In the genomic region with DNA sequence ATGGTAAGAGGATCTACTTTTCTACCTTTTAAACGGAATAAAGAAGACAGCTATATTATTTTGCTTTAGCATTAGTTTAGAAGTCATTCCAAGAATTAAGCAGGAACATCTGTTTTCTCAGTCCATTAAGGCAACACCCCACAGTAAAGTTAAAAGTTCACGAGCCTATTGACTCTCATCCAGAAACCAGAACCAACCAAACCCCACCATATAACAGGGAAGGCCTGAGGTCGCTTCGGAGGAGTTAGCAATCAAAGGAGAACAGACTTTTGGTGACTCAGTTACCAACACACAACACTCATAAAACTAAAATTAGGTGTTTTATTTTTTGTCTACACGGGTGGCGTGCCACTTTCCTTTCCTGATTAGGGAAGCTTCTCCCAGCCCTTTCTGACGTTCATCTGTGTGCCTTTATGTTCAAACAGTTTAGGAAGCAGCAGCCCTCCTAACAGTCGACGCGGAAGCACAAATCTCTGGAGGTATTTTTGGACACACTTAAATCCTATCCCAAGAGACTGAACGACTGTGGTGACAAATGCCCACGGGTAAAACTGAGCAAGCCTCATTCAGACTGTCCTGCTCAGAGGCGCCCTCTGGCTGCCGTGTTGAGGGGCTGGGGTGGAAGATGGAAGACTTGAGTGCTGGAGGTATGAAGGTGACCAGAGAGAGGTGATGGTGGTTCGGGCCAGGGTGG, we compare ENCODE assay signal across 8 cellular contexts. TPM values are rescaled to one million over a fixed set of nuclear protein-coding genes. Genes with fewer than 3 reads are reported as not detected.
DNase-seq lines count a peak whose midpoint lies in the region; ATAC-seq, FAIRE-seq and TF ChIP-seq lines count a peak whose summit lies in the region.

No MANE protein-coding gene starts in this region.

- no peaks in the 10 kb centered on the region for H3K36me3 Mint-ChIP-seq in activated B cell treated with CpG ODN at 0.5 μM for 24 hours (ENCODE audit: low read depth)

- H3K4me3 ChIP-seq in bronchial epithelial cell (ENCODE audit: low read depth, low read length), result no peak overlapping the region

- DNase-seq in GM03348 (ENCODE audit: low spot score), result peak; percentile 79
- DNase-seq in NCI-H1105 (lab: John Stamatoyannopoulos, UW), result peak; percentile 38
- DNase-seq in activated B cell treated with CpG ODN at 0.5 μM for 24 hours, result peak; percentile 54
- peak; percentile 46 for DNase-seq in bronchial epithelial cell (ENCODE audit: low read depth)
- peak; percentile 63 to 81 for DNase-seq in left colon
- DNase-seq in stimulated activated CD4-positive, alpha-beta T cell treated with anti-CD3 and anti-CD28 coated beads, Interleukin-4, amount 100 ng/mL, for 48 hours (ENCODE audit: low read depth in 2 of 2), result peak; percentile 66 to 72

- ATAC-seq in activated B cell treated with CpG ODN at 0.5 μM for 24 hours (ENCODE audit: low read depth) (peak; percentile 87), left colon (peak; percentile 75), GM21381 (IDR thresholded peaks at IDR 0.05; ENCODE audit: unreplicated experiment) (no peak), GM18517 (IDR thresholded peaks at IDR 0.05; ENCODE audit: unreplicated experiment) (no peak)

- peak; percentile 56 for TF ChIP-seq CTCF in activated B cell treated with CpG ODN at 0.5 μM for 24 hours (IDR thresholded peaks at IDR 0.05)
- peak; percentile 86 for TF ChIP-seq CTCF in bronchial epithelial cell (IDR thresholded peaks at IDR 0.05; ENCODE audit: insufficient read depth, low read length, severe bottlenecking)

- no peaks in the 10 kb centered on the region for H3K36me3 ChIP-seq in bronchial epithelial cell (ENCODE audit: control insufficient read depth, insufficient read depth, low read length)

- H3K9me3 Mint-ChIP-seq in activated B cell treated with CpG ODN at 0.5 μM for 24 hours, result no peaks in the 10 kb centered on the region

- POLR2A ChIA-PET in activated B cell treated with CpG ODN at 0.5 μM for 24 hours (lab: Charles Lee), result no interaction called here

- H3K27me3 Mint-ChIP-seq in activated B cell treated with CpG ODN at 0.5 μM for 24 hours, result peaks cover 34% of the 10 kb centered on the region

- CTCF ChIA-PET in activated B cell treated with CpG ODN at 0.5 μM for 24 hours (lab: Charles Lee), result interaction anchor here (1.0 to 3.8 kb wide), 14 partner anchors 15 to 428 kb away, joined by 3 to 23 read pairs (median 5); no protein-coding TSS in a partner anchor

- intact Hi-C loops in activated B cell treated with CpG ODN at 0.5 μM for 24 hours (cut with micrococcal nuclease) (loop anchor here (1.0 kb wide), 4 partner anchors 43 to 277 kb away; no protein-coding TSS in a partner anchor), left colon (cut with DNase I, micrococcal nuclease) (no loop called here)

- peaks cover 7% of the 10 kb centered on the region for H3K4me1 Mint-ChIP-seq in activated B cell treated with CpG ODN at 0.5 μM for 24 hours

- FAIRE-seq in bronchial epithelial cell (lab: Jason Lieb, UNC), result no peak

- H3K27ac Mint-ChIP-seq in activated B cell treated with CpG ODN at 0.5 μM for 24 hours, result no peak overlapping the region

- no peak overlapping the region for H3K4me3 Mint-ChIP-seq in activated B cell treated with CpG ODN at 0.5 μM for 24 hours

- no peaks in the 10 kb centered on the region for H3K27me3 ChIP-seq in bronchial epithelial cell (ENCODE audit: control insufficient read depth, insufficient read depth, low read length)

RNA-seq across cellular contexts. Expression of gene PLA2G2C, which starts 8.6 kb away (rescaled TPM):
- not detected in 2 replicates for total RNA-seq in activated B cell treated with CpG ODN at 0.5 μM for 24 hours
- not detected in 2 replicates for total RNA-seq in bronchial epithelial cell
- total RNA-seq in left colon, result under 1 TPM in 1 of 2 donors, not detected in 1; 0.28 TPM

RNA-seq across cellular contexts. Expression of gene UBXN10, which starts 9.0 kb away (rescaled TPM):
- total RNA-seq in activated B cell treated with CpG ODN at 0.5 μM for 24 hours (0.04 and 0.05 TPM in 2 replicates), bronchial epithelial cell (under 0.01 and 0.13 TPM in 2 replicates), left colon (1 to 10 TPM; 4.2 to 4.3 TPM)

RNA-seq across cellular contexts. Expression of gene PLA2G2F, which starts 55.8 kb away (rescaled TPM):
- not detected in 2 replicates for total RNA-seq in activated B cell treated with CpG ODN at 0.5 μM for 24 hours
- total RNA-seq in bronchial epithelial cell, result not detected in 2 replicates
- total RNA-seq in left colon, result under 1 TPM in 1 of 2 donors, not detected in 1; 0.11 TPM

Comparison
In these comparisons a context has a peak if more than half of its experiments do, and no peak if none do; other contexts are left out.
1. ATAC-seq: peak in activated B cell treated with CpG ODN at 0.5 μM for 24 hours (single experiment) and left colon (single experiment); none in GM21381 (single experiment) and GM18517 (single experiment).
2. Peak in every context shown above with its lines, with median percentiles within 50 percentile points of each other: DNase-seq.